In genomic region chr4:139208404-139208945, GRCh38 we compare ENCODE assay signal across 1 cellular context.
TF ChIP-seq lines count a peak whose summit lies in the region.

No MANE protein-coding gene starts in this region.

TF ChIP-seq in SK-N-SH treated with all-trans-retinoic acid at 6 μM for 48 hours, 23 proteins besides CTCF, POLR2A, EP300 and RAD21 (continued from another document):
- TF ChIP-seq PATZ1 (CRISPR knock-in tag; IDR thresholded peaks at IDR 0.05; ENCODE audit: borderline replicate concordance) (no peak), TCF4 (CRISPR knock-in tag; IDR thresholded peaks at IDR 0.05; ENCODE audit: borderline replicate concordance) (no peak), ZFP30 (CRISPR knock-in tag; IDR thresholded peaks at IDR 0.05) (no peak)
